In the genomic region with DNA sequence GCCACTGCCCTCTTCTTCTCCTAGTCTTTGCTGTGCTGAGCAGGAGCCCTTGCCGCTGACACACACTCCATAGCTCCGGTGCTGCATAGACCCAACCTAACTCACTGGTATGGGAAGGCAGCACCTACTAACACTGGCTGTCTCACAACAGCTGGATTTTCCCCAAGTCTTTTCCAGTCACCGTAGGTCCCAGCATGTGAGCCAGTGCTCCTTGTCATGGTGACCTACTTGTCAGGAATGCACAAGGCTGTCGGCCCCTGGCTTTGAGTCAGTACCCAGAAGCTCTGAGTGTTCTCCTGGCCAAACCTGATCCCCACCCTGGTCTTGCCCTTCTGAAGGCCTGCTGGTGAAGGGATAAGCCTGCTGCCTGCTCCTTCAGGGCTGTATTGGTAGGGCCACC, we compare ENCODE assay signal across 1 cellular context.
TF ChIP-seq lines count a peak whose summit lies in the region.

No MANE protein-coding gene starts in this region.

TF ChIP-seq in WTC11, 78 proteins besides CTCF, POLR2A, EP300 and RAD21 (continued from another document):
- TF ChIP-seq ZNF532 (CRISPR knock-in tag; IDR thresholded peaks at IDR 0.05; ENCODE audit: borderline replicate concordance) (no peak), HMGA2 (CRISPR knock-in tag; IDR thresholded peaks at IDR 0.05) (no peak), TEAD1 (CRISPR knock-in tag; IDR thresholded peaks at IDR 0.05) (no peak), FOXP4 (CRISPR knock-in tag; IDR thresholded peaks at IDR 0.05) (no peak), ZNF396 (CRISPR knock-in tag; IDR thresholded peaks at IDR 0.05; ENCODE audit: borderline replicate concordance) (no peak), JUN (CRISPR knock-in tag; IDR thresholded peaks at IDR 0.05) (no peak), ESRRA (CRISPR knock-in tag; IDR thresholded peaks at IDR 0.05; ENCODE audit: borderline replicate concordance) (no peak), MYBL2 (CRISPR knock-in tag; IDR thresholded peaks at IDR 0.05) (no peak), TCF7 (CRISPR knock-in tag; IDR thresholded peaks at IDR 0.05; ENCODE audit: low read depth) (no peak)
- TF ChIP-seq, protein P1, sequence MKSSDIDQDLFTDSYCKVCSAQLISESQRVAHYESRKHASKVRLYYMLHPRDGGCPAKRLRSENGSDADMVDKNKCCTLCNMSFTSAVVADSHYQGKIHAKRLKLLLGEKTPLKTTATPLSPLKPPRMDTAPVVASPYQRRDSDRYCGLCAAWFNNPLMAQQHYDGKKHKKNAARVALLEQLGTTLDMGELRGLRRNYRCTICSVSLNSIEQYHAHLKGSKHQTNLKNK (CRISPR knock-in tag; IDR thresholded peaks at IDR 0.05) = no peak
- TF ChIP-seq, protein P2, sequence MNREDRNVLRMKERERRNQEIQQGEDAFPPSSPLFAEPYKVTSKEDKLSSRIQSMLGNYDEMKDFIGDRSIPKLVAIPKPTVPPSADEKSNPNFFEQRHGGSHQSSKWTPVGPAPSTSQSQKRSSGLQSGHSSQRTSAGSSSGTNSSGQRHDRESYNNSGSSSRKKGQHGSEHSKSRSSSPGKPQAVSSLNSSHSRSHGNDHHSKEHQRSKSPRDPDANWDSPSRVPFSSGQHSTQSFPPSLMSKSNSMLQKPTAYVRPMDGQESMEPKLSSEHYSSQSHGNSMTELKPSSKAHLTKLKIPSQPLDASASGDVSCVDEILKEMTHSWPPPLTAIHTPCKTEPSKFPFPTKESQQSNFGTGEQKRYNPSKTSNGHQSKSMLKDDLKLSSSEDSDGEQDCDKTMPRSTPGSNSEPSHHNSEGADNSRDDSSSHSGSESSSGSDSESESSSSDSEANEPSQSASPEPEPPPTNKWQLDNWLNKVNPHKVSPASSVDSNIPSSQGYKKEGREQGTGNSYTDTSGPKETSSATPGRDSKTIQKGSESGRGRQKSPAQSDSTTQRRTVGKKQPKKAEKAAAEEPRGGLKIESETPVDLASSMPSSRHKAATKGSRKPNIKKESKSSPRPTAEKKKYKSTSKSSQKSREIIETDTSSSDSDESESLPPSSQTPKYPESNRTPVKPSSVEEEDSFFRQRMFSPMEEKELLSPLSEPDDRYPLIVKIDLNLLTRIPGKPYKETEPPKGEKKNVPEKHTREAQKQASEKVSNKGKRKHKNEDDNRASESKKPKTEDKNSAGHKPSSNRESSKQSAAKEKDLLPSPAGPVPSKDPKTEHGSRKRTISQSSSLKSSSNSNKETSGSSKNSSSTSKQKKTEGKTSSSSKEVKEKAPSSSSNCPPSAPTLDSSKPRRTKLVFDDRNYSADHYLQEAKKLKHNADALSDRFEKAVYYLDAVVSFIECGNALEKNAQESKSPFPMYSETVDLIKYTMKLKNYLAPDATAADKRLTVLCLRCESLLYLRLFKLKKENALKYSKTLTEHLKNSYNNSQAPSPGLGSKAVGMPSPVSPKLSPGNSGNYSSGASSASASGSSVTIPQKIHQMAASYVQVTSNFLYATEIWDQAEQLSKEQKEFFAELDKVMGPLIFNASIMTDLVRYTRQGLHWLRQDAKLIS (CRISPR knock-in tag; IDR thresholded peaks at IDR 0.05; ENCODE audit: borderline replicate concordance) = no peak
